Comparison of ENCODE assay signal across 11 cellular contexts in genomic region chr7:103316378-103316941, GRCh38.
"Had no signal": no experiment of that assay in that cellular context is flagged by ENCODE, and none has a peak within 500 bp of the region (broad histone marks: within the 10 kb centered on the region; RNA-seq: fewer than 3 reads in every experiment).

No MANE protein-coding gene starts in this region.

- H3K9me3 ChIP-seq: ascending aorta, esophagus muscularis mucosa, sigmoid colon, tibial nerve had no signal

- ATAC-seq: activated CD8-positive, alpha-beta memory T cell treated with anti-CD3 and anti-CD28 coated beads, Interleukin-2, amount 10 ng/mL, durations not matched to agents 7 days and 5 days; left colon had no signal

- H3K9me3 Mint-ChIP-seq: activated CD4-positive, alpha-beta T cell treated with anti-CD3 and anti-CD28 coated beads, Interleukin-2, amount 10 ng/mL, durations not matched to agents 7 days and 5 days; neural crest cell had no signal

- H3K27ac ChIP-seq: ascending aorta, esophagus muscularis mucosa, sigmoid colon, tibial nerve had no signal

- H3K4me1 Mint-ChIP-seq: neural crest cell had no signal

- H3K27ac Mint-ChIP-seq: activated CD8-positive, alpha-beta memory T cell treated with anti-CD3 and anti-CD28 coated beads, Interleukin-2, amount 10 ng/mL, durations not matched to agents 7 days and 5 days had no signal

- H3K27me3 Mint-ChIP-seq: activated CD4-positive, alpha-beta T cell treated with anti-CD3 and anti-CD28 coated beads, Interleukin-2, amount 10 ng/mL, durations not matched to agents 7 days and 5 days; activated CD8-positive, alpha-beta memory T cell treated with anti-CD3 and anti-CD28 coated beads, Interleukin-2, amount 10 ng/mL, durations not matched to agents 7 days and 5 days had no signal

- H3K4me3 Mint-ChIP-seq: activated CD4-positive, alpha-beta T cell treated with anti-CD3 and anti-CD28 coated beads, Interleukin-2, amount 10 ng/mL, durations not matched to agents 7 days and 5 days; activated CD8-positive, alpha-beta memory T cell treated with anti-CD3 and anti-CD28 coated beads, Interleukin-2, amount 10 ng/mL, durations not matched to agents 7 days and 5 days; neural crest cell had no signal

- H3K4me3 ChIP-seq: ascending aorta, esophagus muscularis mucosa, sigmoid colon, tibial nerve had no signal

- H3K27me3 ChIP-seq: ascending aorta, esophagus muscularis mucosa, sigmoid colon, tibial nerve had no signal

- H3K4me1 ChIP-seq: ascending aorta, esophagus muscularis mucosa, sigmoid colon, tibial nerve had no signal

- FAIRE-seq: bronchial epithelial cell had no signal

- DNase-seq: activated CD4-positive, alpha-beta T cell treated with anti-CD3 and anti-CD28 coated beads, Interleukin-2, amount 10 ng/mL, durations not matched to agents 7 days and 5 days; activated CD8-positive, alpha-beta memory T cell treated with anti-CD3 and anti-CD28 coated beads, Interleukin-2, amount 10 ng/mL, durations not matched to agents 7 days and 5 days; glutamatergic neuron; left colon; sigmoid colon; stimulated activated CD8-positive, alpha-beta memory T cell treated with anti-CD3 and anti-CD28 coated beads, Interleukin-4, amount 100 ng/mL, for 48 hours had no signal
